In genomic region chr22:29716814-29717213, GRCh38 we compare ENCODE assay signal across 8 cellular contexts. TPM values are rescaled to one million over a fixed set of nuclear protein-coding genes. Genes with fewer than 3 reads are reported as not detected.
DNase-seq lines count a peak whose midpoint lies in the region; ATAC-seq and TF ChIP-seq lines count a peak whose summit lies in the region.

No MANE protein-coding gene starts in this region.

- intact Hi-C loops in posterior cingulate gyrus (cut with DNase I): no loop called here

- ATAC-seq in foreskin keratinocyte: peak; percentile 24
- ATAC-seq in GM21526 (IDR thresholded peaks at IDR 0.05; ENCODE audit: low FRiP score, unreplicated experiment): no peak
- no peak for ATAC-seq in HG02571 (IDR thresholded peaks at IDR 0.05; ENCODE audit: unreplicated experiment)
- no peak for ATAC-seq in GM19463 (IDR thresholded peaks at IDR 0.05; ENCODE audit: unreplicated experiment)

- H3K27me3 ChIP-seq in foreskin keratinocyte: peaks cover 50% of the 10 kb centered on the region

- TF ChIP-seq CTCF in foreskin keratinocyte (conservative IDR thresholded peaks at IDR 0.05): no peak

- no peak overlapping the region for H3K27ac ChIP-seq in foreskin keratinocyte

- no peaks in the 10 kb centered on the region for H3K4me1 ChIP-seq in foreskin keratinocyte

- peak; percentile 76 for DNase-seq in AG08395 (ENCODE audit: low spot score)
- DNase-seq in HCEC 1CT: peak; percentile 58
- peak; percentile 65 for DNase-seq in UCSD-AML1 (lab: John Stamatoyannopoulos, UW; ENCODE audit: unreplicated experiment)
- DNase-seq in foreskin keratinocyte: peak; percentile 12 to 42
- DNase-seq in posterior cingulate gyrus: peak in 9 of 10 donors; percentile 47 to 96 (median 78)

RNA-seq across cellular contexts. Expression of gene CABP7, which starts 3.0 kb away (rescaled TPM):
- total RNA-seq in foreskin keratinocyte: not detected in 2 replicates
- polyA plus RNA-seq in foreskin keratinocyte: 0.01 TPM in 1 of 2 replicates, not detected in the other

RNA-seq across cellular contexts. Expression of gene ZMAT5, which starts 50.0 kb away (rescaled TPM):
- total RNA-seq in foreskin keratinocyte: 14.8 and 15.5 TPM in 2 replicates
- polyA plus RNA-seq in foreskin keratinocyte: 23.2 and 23.9 TPM in 2 replicates

RNA-seq across cellular contexts. Expression of gene UQCR10, which starts 50.4 kb away (rescaled TPM):
- total RNA-seq in foreskin keratinocyte: 157 TPM in 2 replicates
- polyA plus RNA-seq in foreskin keratinocyte: 229 and 238 TPM in 2 replicates

Comparison
In these comparisons a context has a peak if more than half of its experiments do, and no peak if none do; other contexts are left out.
1. DNase-seq: peak in every context shown above with its lines; median percentile 78 in posterior cingulate gyrus; 76 in AG08395; 65 in UCSD-AML1; 58 in HCEC 1CT; 27 in foreskin keratinocyte.